24 cellular contexts compared by ENCODE assay signal in genomic region chr20:34242879-34243278, GRCh38. TPM values are rescaled to one million over a fixed set of nuclear protein-coding genes. Genes with fewer than 3 reads are reported as not detected.
"Had no signal": no experiment of that assay in that cellular context is flagged by ENCODE, and none has a peak within 500 bp of the region (broad histone marks: within the 10 kb centered on the region; RNA-seq: fewer than 3 reads in every experiment).

No MANE protein-coding gene starts in this region.

- DNase-seq: cortex of kidney; effector memory CD4-positive, alpha-beta T cell; heart right ventricle; hypothalamus; kidney glomerular epithelial cell; mucosa of descending colon; naive thymus-derived CD8-positive, alpha-beta T cell; posterior cingulate gyrus; right cardiac atrium; small intestine; stimulated activated CD4-positive, alpha-beta T cell treated with anti-CD3 and anti-CD28 coated beads, Interleukin-12 subunit alpha, Interleukin-12 subunit beta, amount 100 ng/mL, for 4 hours; stimulated activated naive CD8-positive, alpha-beta T cell treated with anti-CD3 and anti-CD28 coated beads, Interleukin-15, Interleukin-2, amounts not matched to agents 100 U/mL and 50 U/mL, for 24 hours; upper lobe of left lung had no signal

- H3K4me3 Mint-ChIP-seq: naive thymus-derived CD8-positive, alpha-beta T cell; neural crest cell had no signal

- H3K4me3 ChIP-seq: heart right ventricle, mucosa of descending colon, suprapubic skin, thyroid gland, upper lobe of left lung, vagina had no signal

- H3K27ac ChIP-seq: heart right ventricle, suprapubic skin, upper lobe of left lung, vagina had no signal

- H3K36me3 ChIP-seq: heart right ventricle, suprapubic skin, thyroid gland, upper lobe of left lung, vagina had no signal

- H3K9me3 ChIP-seq: mucosa of descending colon, thyroid gland, vagina had no signal

- H3K27me3 ChIP-seq: suprapubic skin, thyroid gland, upper lobe of left lung, vagina had no signal

RNA-seq across cellular contexts. Expression of gene ASIP, which starts 1.7 kb away (rescaled TPM):
- total RNA-seq: esophagus mucosa; fibroblast of lung; frontal cortex; glomerular endothelial cell; liver; lung microvascular endothelial cell; mucosa of descending colon; naive thymus-derived CD8-positive, alpha-beta T cell; neural crest cell; osteocyte; suprapubic skin; thyroid gland; vagina had no signal
- polyA plus RNA-seq: fibroblast of lung; naive thymus-derived CD8-positive, alpha-beta T cell had no signal
